ENCODE assay signal across 14 cellular contexts in genomic region chr6:24927985-24928735, GRCh38. TPM values are rescaled to one million over a fixed set of nuclear protein-coding genes. Genes with fewer than 3 reads are reported as not detected.
DNase-seq lines count a peak whose midpoint lies in the region; ATAC-seq and TF ChIP-seq lines count a peak whose summit lies in the region.
"Had no signal": no experiment of that assay in that cellular context is flagged by ENCODE, and none has a peak within 500 bp of the region (broad histone marks: within the 10 kb centered on the region; RNA-seq: fewer than 3 reads in every experiment).

No MANE protein-coding gene starts in this region.

- WGBS in mesenchymal stem cell, result no CpG with 5 or more reads among the region's 6 CpGs
- 50% methylated on average over 6 of the region's 6 CpGs for WGBS in esophagus muscularis mucosa

- peaks cover 54 to 94% (median 78%) of the 10 kb centered on the region in 10 experiments for H3K4me1 ChIP-seq in BLaER1 treated with 17β-estradiol and CSF1 and Interleukin-3, amounts not matched to agents 10 nM and 100 nM
- peaks cover 4% of the 10 kb centered on the region for H3K4me1 ChIP-seq in mesenchymal stem cell (ENCODE audit: control insufficient read depth, insufficient read depth, low read depth, low read length)
- peaks cover 24 to 33% (median 28%) of the 10 kb centered on the region in 4 donors for H3K4me1 ChIP-seq in esophagus muscularis mucosa

- no peaks in the 10 kb centered on the region for H3K27me3 Mint-ChIP-seq in activated T-helper 17 cell treated with anti-CD3 and anti-CD28 coated beads, Interleukin-2, amount 50 U/mL, for 72 hours

- ATAC-seq in activated T-helper 17 cell treated with anti-CD3 and anti-CD28 coated beads, Interleukin-2, amount 50 U/mL, for 72 hours (replicated peaks), result peak; percentile 31
- ATAC-seq: Right ventricle myocardium inferior had no signal

- no peak overlapping the region for H3K14ac ChIP-seq in mesenchymal stem cell (ENCODE audit: low read length in 2 of 2)

- H3K9ac ChIP-seq in BLaER1 treated with 17β-estradiol and CSF1 and Interleukin-3, amounts not matched to agents 10 nM and 100 nM, result no peak overlapping the region
- peak overlapping the region; percentile 56 for H3K9ac ChIP-seq in mesenchymal stem cell (ENCODE audit: low read length)

- TF ChIP-seq EP300 in esophagus muscularis mucosa (IDR thresholded peaks at IDR 0.05), result no peak

- no peak overlapping the region for H2BK15ac ChIP-seq in mesenchymal stem cell (ENCODE audit: low read depth, poor library complexity, severe bottlenecking)

- no peak overlapping the region for H2AFZ ChIP-seq in mesenchymal stem cell (ENCODE audit: low read depth, low read length)

- H3K27ac Mint-ChIP-seq in activated T-helper 17 cell treated with anti-CD3 and anti-CD28 coated beads, Interleukin-2, amount 50 U/mL, for 72 hours, result peak overlapping the region; percentile 92

- no peak overlapping the region for H2BK12ac ChIP-seq in mesenchymal stem cell (ENCODE audit: low read length in 2 of 2)

- H4K91ac ChIP-seq in mesenchymal stem cell (ENCODE audit: low read length), result no peak overlapping the region

- H3K9me3 ChIP-seq in BLaER1 treated with 17β-estradiol and CSF1 and Interleukin-3, amounts not matched to agents 10 nM and 100 nM (replicated peaks in 1 of 11), result no peaks in the 10 kb centered on the region
- H3K9me3 ChIP-seq in mesenchymal stem cell (ENCODE audit: control insufficient read depth, low read length) (no peaks in the 10 kb centered on the region), esophagus muscularis mucosa (no peaks in the 10 kb centered on the region)
- H3K9me3 ChIP-seq: MG63 had no signal

- no peak overlapping the region for H3K18ac ChIP-seq in mesenchymal stem cell (ENCODE audit: low read depth in 1 of 2, low read length in 2 of 2)

- H3K36me3 Mint-ChIP-seq in activated T-helper 17 cell treated with anti-CD3 and anti-CD28 coated beads, Interleukin-2, amount 50 U/mL, for 72 hours (ENCODE audit: low read depth), result peaks cover 50% of the 10 kb centered on the region

- H3K79me1 ChIP-seq in mesenchymal stem cell (replicated peaks; ENCODE audit: low read length, poor library complexity, severe bottlenecking), result no peaks in the 10 kb centered on the region

- intact Hi-C loops in esophagus muscularis mucosa (cut with DNase I), result no loop called here

- TF ChIP-seq POLR2A in esophagus muscularis mucosa (IDR thresholded peaks at IDR 0.05; ENCODE audit: low read depth), result no peak

- no peak overlapping the region for H3K23ac ChIP-seq in mesenchymal stem cell (ENCODE audit: low read length in 2 of 2)

- peak overlapping the region; percentile 93 for H3K4me3 Mint-ChIP-seq in activated T-helper 17 cell treated with anti-CD3 and anti-CD28 coated beads, Interleukin-2, amount 50 U/mL, for 72 hours

- H4K20me1 ChIP-seq in BLaER1 treated with 17β-estradiol and CSF1 and Interleukin-3, amounts not matched to agents 10 nM and 100 nM, result no peaks in the 10 kb centered on the region; a peak in 2 of 22 replicates

- no peak overlapping the region for H2BK120ac ChIP-seq in mesenchymal stem cell (ENCODE audit: low read depth, low read length)

- peaks cover 42% of the 10 kb centered on the region for H3K4me1 Mint-ChIP-seq in activated T-helper 17 cell treated with anti-CD3 and anti-CD28 coated beads, Interleukin-2, amount 50 U/mL, for 72 hours

- no peak overlapping the region for H3K4ac ChIP-seq in mesenchymal stem cell (ENCODE audit: low read depth in 1 of 2, low read length in 2 of 2)

- no peak overlapping the region for H4K8ac ChIP-seq in mesenchymal stem cell (ENCODE audit: low read length)

- no peak overlapping the region for H2AK5ac ChIP-seq in mesenchymal stem cell (ENCODE audit: low read length, severe bottlenecking)

- no peak for DNase-seq in GM12865 (ENCODE audit: low read depth)
- peak; percentile 64 for DNase-seq in mesenchymal stem cell
- no peak for DNase-seq in glomerular visceral epithelial cell (ENCODE audit: extremely low spot score)
- DNase-seq in NCI-H748 (lab: John Stamatoyannopoulos, UW; ENCODE audit: unreplicated experiment), result no peak
- DNase-seq in CD1c-positive myeloid dendritic cell (ENCODE audit: extremely low spot score), result no peak
- no peak for DNase-seq in esophagus muscularis mucosa (ENCODE audit: extremely low spot score)
- DNase-seq: activated CD4-positive, alpha-beta T cell treated with anti-CD3 and anti-CD28 coated beads for 1 hour; erythroblast; MG63; NCI-H226; small intestine had no signal

- H3K4me3 ChIP-seq in BLaER1 treated with 17β-estradiol and CSF1 and Interleukin-3, amounts not matched to agents 10 nM and 100 nM, result no peak overlapping the region
- H3K4me3 ChIP-seq in GM12865 (ENCODE audit: low read depth, low read length) (peak overlapping the region; percentile 39), mesenchymal stem cell (ENCODE audit: insufficient read depth in 1 of 2, low read depth in 1 of 2, low read length in 2 of 2) (no peak overlapping the region), esophagus muscularis mucosa (no peak overlapping the region)
- H3K4me3 ChIP-seq: MG63 had no signal

- no peak for TF ChIP-seq CTCF in GM12865 (IDR thresholded peaks at IDR 0.05; ENCODE audit: insufficient read depth, low read depth, low read length, missing control alignments)
- no peak for TF ChIP-seq CTCF in esophagus muscularis mucosa (IDR thresholded peaks at IDR 0.05)

- peak overlapping the region in 8 of 11 experiments; percentile 4 to 89 (median 78); a peak in 12 of 22 replicates for H3K27ac ChIP-seq in BLaER1 treated with 17β-estradiol and CSF1 and Interleukin-3, amounts not matched to agents 10 nM and 100 nM
- no peak overlapping the region for H3K27ac ChIP-seq in mesenchymal stem cell (ENCODE audit: low read length, poor library complexity, severe bottlenecking)
- H3K27ac ChIP-seq in esophagus muscularis mucosa (replicated peaks in 1 of 4), result no peak overlapping the region

- H3K36me3 ChIP-seq in BLaER1 treated with 17β-estradiol and CSF1 and Interleukin-3, amounts not matched to agents 10 nM and 100 nM, result peaks cover 0 to 7% (median 0%) of the 10 kb centered on the region in 11 experiments; a peak in 2 of 22 replicates
- no peaks in the 10 kb centered on the region for H3K36me3 ChIP-seq in mesenchymal stem cell (ENCODE audit: control insufficient read depth in 1 of 2, insufficient read depth in 2 of 2, low read depth in 1 of 2, low read length in 2 of 2)
- no peaks in the 10 kb centered on the region for H3K36me3 ChIP-seq in esophagus muscularis mucosa
- H3K36me3 ChIP-seq: MG63 had no signal

- no peak overlapping the region for H2BK5ac ChIP-seq in mesenchymal stem cell (ENCODE audit: low read depth, low read length, poor library complexity, severe bottlenecking)

- peak overlapping the region in 7 of 11 experiments; percentile 48 to 92 (median 85); a peak in 12 of 22 replicates for H3K4me2 ChIP-seq in BLaER1 treated with 17β-estradiol and CSF1 and Interleukin-3, amounts not matched to agents 10 nM and 100 nM
- no peak overlapping the region for H3K4me2 ChIP-seq in mesenchymal stem cell (ENCODE audit: low read length, poor library complexity, severe bottlenecking)

- no peaks in the 10 kb centered on the region for H3K27me3 ChIP-seq in BLaER1 treated with 17β-estradiol and CSF1 and Interleukin-3, amounts not matched to agents 10 nM and 100 nM
- peaks cover 0 to 11% of the 10 kb centered on the region in 2 experiments for H3K27me3 ChIP-seq in mesenchymal stem cell (ENCODE audit: control insufficient read depth in 1 of 2, insufficient read depth in 1 of 2, low read length in 2 of 2)
- no peaks in the 10 kb centered on the region for H3K27me3 ChIP-seq in esophagus muscularis mucosa
- H3K27me3 ChIP-seq: MG63 had no signal

- H3K9me3 Mint-ChIP-seq in activated T-helper 17 cell treated with anti-CD3 and anti-CD28 coated beads, Interleukin-2, amount 50 U/mL, for 72 hours, result peaks cover 7% of the 10 kb centered on the region

RNA-seq across cellular contexts. Expression of gene RIPOR2, which starts 7.6 kb away (rescaled TPM):
- 100 to 1,000 TPM in 1 of 2 donors, 10 to 100 TPM in 1; 47.5 to 113 TPM for total RNA-seq in activated T-helper 17 cell treated with anti-CD3 and anti-CD28 coated beads, Interleukin-2, amount 50 U/mL, for 72 hours
- polyA plus RNA-seq in mesenchymal stem cell (2013, experiment 1 of 2), result 0.62 TPM
- 0.41 TPM for polyA plus RNA-seq in mesenchymal stem cell (2013, experiment 2 of 2)
- total RNA-seq in esophagus muscularis mucosa, result 10 to 100 TPM in 1 of 4 donors, 1 to 10 TPM in 3; 2.6 to 14.4 (median 5.1) TPM

Comparison
In these comparisons a context has a peak if more than half of its experiments do, and no peak if none do; other contexts are left out.
1. H3K27ac ChIP-seq: peak in BLaER1 treated with 17β-estradiol and CSF1 and Interleukin-3, amounts not matched to agents 10 nM and 100 nM (8 of 11); none in mesenchymal stem cell (single experiment) and esophagus muscularis mucosa (0 of 4).